In the genomic region with DNA sequence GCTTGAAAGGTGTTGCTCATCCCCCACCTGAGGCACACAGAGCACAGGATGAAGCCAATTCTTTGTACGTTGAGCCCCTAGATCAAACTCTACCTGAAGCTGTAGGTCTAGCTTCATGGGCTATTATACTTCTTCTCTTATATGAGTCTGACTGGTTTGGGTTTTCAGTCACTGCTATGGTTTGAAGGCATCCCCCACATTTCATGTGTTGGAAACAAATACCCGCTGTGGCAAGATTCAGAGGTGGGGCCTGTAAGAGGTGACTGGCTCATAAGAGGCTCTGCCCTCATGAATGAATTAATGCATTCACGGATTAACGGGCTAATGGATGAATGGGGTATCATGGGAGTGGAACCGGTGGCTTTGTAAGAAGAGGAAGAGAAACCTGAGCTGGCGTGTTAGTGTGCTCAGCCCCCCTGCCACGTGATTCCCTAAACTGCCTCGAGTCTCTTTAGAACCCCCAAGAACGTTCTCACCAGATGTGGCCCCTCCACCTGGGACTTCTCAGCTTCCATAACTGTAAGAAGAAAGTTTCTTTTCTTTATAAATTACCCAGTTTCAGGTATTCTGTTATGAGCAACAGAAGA, we compare ENCODE assay signal across 9 cellular contexts. TPM values are rescaled to one million over a fixed set of nuclear protein-coding genes. Genes with fewer than 3 reads are reported as not detected.
DNase-seq lines count a peak whose midpoint lies in the region; ATAC-seq and TF ChIP-seq lines count a peak whose summit lies in the region.
"Had no signal": no experiment of that assay in that cellular context is flagged by ENCODE, and none has a peak within 500 bp of the region (broad histone marks: within the 10 kb centered on the region; RNA-seq: fewer than 3 reads in every experiment).

No MANE protein-coding gene starts in this region.

- H3K27me3 Mint-ChIP-seq in CD4-positive, CD25-positive, alpha-beta regulatory T cell, result no peaks in the 10 kb centered on the region
- H3K27me3 Mint-ChIP-seq in MCF 10A (ENCODE audit: insufficient read depth, unreplicated experiment), result peaks cover 56% of the 10 kb centered on the region

- POLR2A ChIA-PET in MCF 10A (lab: Yijun Ruan, JAX), result interaction anchor here (0.7 to 1.5 kb wide), 2 partner anchors 10 to 81 kb away, joined by 4 read pairs; no protein-coding TSS in a partner anchor

- H3K27me3 ChIP-seq in CD4-positive, CD25-positive, alpha-beta regulatory T cell (ENCODE audit: control insufficient read depth, insufficient read depth, low read length), result no peaks in the 10 kb centered on the region
- H3K27me3 ChIP-seq in aorta (ENCODE audit: control insufficient read depth in 1 of 2, insufficient read depth in 2 of 2, low read length in 1 of 2), result no peaks in the 10 kb centered on the region
- H3K27me3 ChIP-seq: cardiac muscle cell had no signal

- H3K4me1 Mint-ChIP-seq in CD4-positive, CD25-positive, alpha-beta regulatory T cell, result peaks cover 40 to 79% (median 67%) of the 10 kb centered on the region in 4 donors
- H3K4me1 Mint-ChIP-seq in MCF 10A (ENCODE audit: insufficient read depth, unreplicated experiment), result peaks cover 12% of the 10 kb centered on the region

- no peak overlapping the region for H3K4me3 ChIP-seq in CD4-positive, CD25-positive, alpha-beta regulatory T cell (ENCODE audit: low read depth, low read length)
- no peak overlapping the region for H3K4me3 ChIP-seq in aorta (ENCODE audit: low read length in 2 of 2)
- H3K4me3 ChIP-seq: cardiac muscle cell had no signal

- peaks cover 0 to 1% (median 0%) of the 10 kb centered on the region in 7 donors for H3K9me3 Mint-ChIP-seq in CD4-positive, CD25-positive, alpha-beta regulatory T cell
- H3K9me3 Mint-ChIP-seq in MCF 10A (ENCODE audit: unreplicated experiment), result no peaks in the 10 kb centered on the region

- peaks cover 12% of the 10 kb centered on the region for H3K36me3 Mint-ChIP-seq in CD4-positive, CD25-positive, alpha-beta regulatory T cell
- peaks cover 4% of the 10 kb centered on the region for H3K36me3 Mint-ChIP-seq in MCF 10A (ENCODE audit: insufficient read depth, unreplicated experiment)

- H3K9me3 ChIP-seq in CD4-positive, CD25-positive, alpha-beta regulatory T cell (ENCODE audit: control insufficient read depth in 2 of 2, low read length in 2 of 2), result no peaks in the 10 kb centered on the region
- H3K9me3 ChIP-seq in aorta (ENCODE audit: control insufficient read depth, low read length), result no peaks in the 10 kb centered on the region

- peak overlapping the region; percentile 47 for H3K27ac ChIP-seq in CD4-positive, CD25-positive, alpha-beta regulatory T cell (ENCODE audit: insufficient read depth, low read length, poor library complexity, severe bottlenecking)
- H3K27ac ChIP-seq in cingulate gyrus (ENCODE audit: low read depth, low read length) (peak overlapping the region; percentile 44), aorta (ENCODE audit: low read depth in 1 of 2, low read length in 2 of 2) (no peak overlapping the region)
- H3K27ac ChIP-seq: cardiac muscle cell had no signal

- peaks cover 68% of the 10 kb centered on the region for H3K4me1 ChIP-seq in CD4-positive, CD25-positive, alpha-beta regulatory T cell (ENCODE audit: control insufficient read depth, insufficient read depth, low read length, poor library complexity, severe bottlenecking)
- H3K4me1 ChIP-seq in aorta (ENCODE audit: control insufficient read depth in 1 of 2, insufficient read depth in 2 of 2, low read length in 2 of 2), result peaks cover 3 to 4% of the 10 kb centered on the region in 2 donors

- 97% methylated on average over 9 of the region's 9 CpGs for WGBS in aorta, 2 donors

- no TSS peak for BruUV-seq in MCF 10A (replicated peaks; lab: Mats Ljungman, UMichigan)

- peak; percentile 15 to 17 for ATAC-seq in CD4-positive, CD25-positive, alpha-beta regulatory T cell (ENCODE audit: low read depth in 2 of 2)
- ATAC-seq in GM19372 (IDR thresholded peaks at IDR 0.05; ENCODE audit: low read depth, unreplicated experiment), result peak; percentile 67
- ATAC-seq in HG03354 (IDR thresholded peaks at IDR 0.05; ENCODE audit: poor library complexity, severe bottlenecking, unreplicated experiment), result peak; percentile 66
- no peak for ATAC-seq in aorta (ENCODE audit: low FRiP score)

- H3K4me3 Mint-ChIP-seq in CD4-positive, CD25-positive, alpha-beta regulatory T cell, result peak overlapping the region; percentile 11 to 82 (median 46)
- H3K4me3 Mint-ChIP-seq in MCF 10A (ENCODE audit: unreplicated experiment), result no peak overlapping the region

- intact Hi-C loops in aorta (cut with DNase I), result no loop called here
- intact Hi-C loops in MCF 10A (cut with micrococcal nuclease), result no loop called here

- H3K27ac Mint-ChIP-seq in CD4-positive, CD25-positive, alpha-beta regulatory T cell, result peak overlapping the region; percentile 32 to 90 (median 85)
- no peak overlapping the region for H3K27ac Mint-ChIP-seq in MCF 10A (ENCODE audit: low read depth, unreplicated experiment)

- no peak for DNase-seq in CD4-positive, CD25-positive, alpha-beta regulatory T cell
- no peak for DNase-seq in NCI-H510A treated with DMSO at 0.1 percent for 48 hours (lab: John Stamatoyannopoulos, UW)
- DNase-seq in aorta, result no peak
- DNase-seq in cerebellar cortex (ENCODE audit: low spot score), result no peak
- no peak for DNase-seq in MCF 10A (ENCODE audit: unreplicated experiment)

- TF ChIP-seq CTCF in MCF 10A (IDR thresholded peaks at IDR 0.05; ENCODE audit: unreplicated experiment), result no peak

- peaks cover 20% of the 10 kb centered on the region for H3K36me3 ChIP-seq in CD4-positive, CD25-positive, alpha-beta regulatory T cell (ENCODE audit: control insufficient read depth, insufficient read depth, low read length)
- H3K36me3 ChIP-seq in aorta (ENCODE audit: control insufficient read depth in 1 of 2, insufficient read depth in 2 of 2, low read length in 1 of 2), result no peaks in the 10 kb centered on the region
- H3K36me3 ChIP-seq: cardiac muscle cell had no signal

- CTCF ChIA-PET in MCF 10A (lab: Yijun Ruan, JAX), result interaction anchor here (0.7 kb wide), 2 partner anchors 25 to 31 kb away, joined by 3 read pairs; no protein-coding TSS in a partner anchor

RNA-seq across cellular contexts. Expression of a gene that starts 39.2 kb away (rescaled TPM):
- 264 TPM for total RNA-seq in CD4-positive, CD25-positive, alpha-beta regulatory T cell
- polyA plus RNA-seq in CD4-positive, CD25-positive, alpha-beta regulatory T cell, result 10 to 100 TPM; 40.8 to 58.5 (median 50.1) TPM
- total RNA-seq in aorta (10 to 100 TPM; 40.9 to 44.3 TPM), MCF 10A (2022) (0.05 TPM in 1 of 2 replicates, not detected in the other)
- 10 to 100 TPM; 20.4 to 49.0 TPM for polyA plus RNA-seq in aorta

Comparison
In these comparisons a context has a peak if more than half of its experiments do, and no peak if none do; other contexts are left out.
1. H3K27ac ChIP-seq: peak in CD4-positive, CD25-positive, alpha-beta regulatory T cell (single experiment) and cingulate gyrus (single experiment); none in aorta (0 of 2).
2. RNA of a gene that starts 39.2 kb away (total RNA-seq): 264 TPM in CD4-positive, CD25-positive, alpha-beta regulatory T cell (single experiment) and 40.9 to 44.3 TPM in aorta; 0.05 TPM in MCF 10A; every median in the first group is over 10 times any median in the second.